In the genomic region with DNA sequence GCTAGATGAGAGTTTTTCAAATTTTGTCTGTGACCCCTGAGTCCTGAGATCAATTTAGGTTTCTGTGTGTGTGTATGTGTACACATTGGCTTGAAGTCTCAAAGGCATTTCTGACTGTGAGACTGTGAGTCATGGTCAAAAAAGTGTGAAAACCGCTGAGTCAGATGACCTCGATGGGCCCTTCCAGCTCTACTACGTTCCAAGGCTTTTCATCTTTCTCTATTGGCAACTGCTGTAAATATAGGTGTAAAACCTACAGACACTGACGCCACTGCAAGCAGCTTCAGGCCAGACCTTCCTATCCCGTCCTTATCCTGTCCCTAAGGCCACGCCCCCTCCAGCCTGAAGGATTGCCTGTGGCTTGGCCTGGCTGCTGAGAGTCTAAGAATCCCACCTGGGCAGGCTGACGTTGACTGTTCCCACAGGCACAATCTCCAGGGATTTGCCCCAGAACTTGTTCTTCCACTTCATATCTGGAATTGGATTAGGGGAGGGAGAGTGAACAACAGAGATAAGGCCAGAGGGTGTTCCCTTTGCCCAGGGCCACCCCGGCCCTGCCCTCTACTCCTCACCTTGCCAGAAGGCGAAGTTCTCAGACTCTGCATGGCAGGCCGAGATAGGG, we compare ENCODE assay signal across 1 cellular context.
TF ChIP-seq lines count a peak whose summit lies in the region.

No MANE protein-coding gene starts in this region.

TF ChIP-seq in H1, 55 proteins besides CTCF, POLR2A, EP300 and RAD21:
- TF ChIP-seq, protein P1, sequence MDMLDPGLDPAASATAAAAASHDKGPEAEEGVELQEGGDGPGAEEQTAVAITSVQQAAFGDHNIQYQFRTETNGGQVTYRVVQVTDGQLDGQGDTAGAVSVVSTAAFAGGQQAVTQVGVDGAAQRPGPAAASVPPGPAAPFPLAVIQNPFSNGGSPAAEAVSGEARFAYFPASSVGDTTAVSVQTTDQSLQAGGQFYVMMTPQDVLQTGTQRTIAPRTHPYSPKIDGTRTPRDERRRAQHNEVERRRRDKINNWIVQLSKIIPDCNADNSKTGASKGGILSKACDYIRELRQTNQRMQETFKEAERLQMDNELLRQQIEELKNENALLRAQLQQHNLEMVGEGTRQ (IDR thresholded peaks at IDR 0.05; ENCODE audit: low read length), result no peak
- 0 out of 2 replicates have a peak, but pooled peaks have one; percentile 7 for TF ChIP-seq BACH1 (IDR thresholded peaks at IDR 0.05; ENCODE audit: low read length)
